Comparison of ENCODE assay signal across 27 cellular contexts in the genomic region with DNA sequence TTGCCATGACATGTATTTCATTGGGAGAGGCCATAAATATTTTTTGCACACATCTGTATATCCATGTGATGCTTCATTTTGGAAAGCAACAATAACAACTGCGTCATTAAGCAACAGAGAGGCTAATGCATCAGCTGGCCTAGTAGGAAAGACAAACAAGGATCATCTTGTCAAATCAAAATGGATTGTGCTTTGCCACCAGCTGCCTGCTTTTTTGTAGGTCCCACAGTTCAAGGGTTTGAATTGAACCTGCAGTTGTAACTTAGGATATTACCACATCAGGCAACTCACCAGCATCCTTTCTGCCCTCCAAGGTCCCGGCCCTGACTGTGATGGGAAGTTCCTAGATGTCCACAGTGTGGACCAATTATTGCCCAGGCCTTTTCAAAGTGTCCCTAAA.
"Had no signal": no experiment of that assay in that cellular context is flagged by ENCODE, and none has a peak within 500 bp of the region (broad histone marks: within the 10 kb centered on the region; RNA-seq: fewer than 3 reads in every experiment).

No MANE protein-coding gene starts in this region.

- H3K9me3 ChIP-seq: body of pancreas, pancreas, thyroid gland, upper lobe of right lung had no signal

- H3K4me1 ChIP-seq: body of pancreas, heart right ventricle, left ventricle myocardium inferior, pancreas, psoas muscle, right atrium auricular region, thyroid gland, upper lobe of right lung had no signal

- H3K36me3 ChIP-seq: heart right ventricle, left ventricle myocardium inferior, pancreas, right atrium auricular region, stomach, thyroid gland, upper lobe of right lung had no signal

- H3K4me2 ChIP-seq: smooth muscle cell had no signal

- DNase-seq: activated CD4-positive, alpha-beta T cell treated with anti-CD3 and anti-CD28 coated beads for 36 hours; activated CD4-positive, alpha-beta T cell treated with anti-CD3 and anti-CD28 coated beads, Interleukin-2, amount 50 U/mL, for 48 hours; activated CD4-positive, CD25-positive, alpha-beta regulatory T cell; activated CD8-positive, alpha-beta memory T cell treated with anti-CD3 and anti-CD28 coated beads for 24 hours; activated effector memory CD4-positive, alpha-beta T cell treated with Interleukin-2 at 50 U/mL for 16 hours; activated naive CD4-positive, alpha-beta T cell treated with Interleukin-2 at 50 U/mL for 16 hours; aorta; body of pancreas; dermis blood vessel endothelial cell; effector CD8-positive, alpha-beta T cell; erythroblast; heart right ventricle; left ventricle myocardium inferior; naive thymus-derived CD4-positive, alpha-beta T cell; nucleus accumbens; pancreas; psoas muscle; stimulated activated CD4-positive, alpha-beta T cell treated with anti-CD3 and anti-CD28 coated beads, Interleukin-1b, Interleukin-23, amount 100 ng/mL, for 48 hours; stimulated activated CD4-positive, alpha-beta T cell treated with anti-CD3 and anti-CD28 coated beads, Interleukin-4, amount 100 ng/mL, for 4 hours; stimulated activated CD8-positive, alpha-beta memory T cell treated with anti-CD3 and anti-CD28 coated beads, Interleukin-4, amount 100 ng/mL, for 48 hours; stomach; T-helper 1 cell; thyroid gland; upper lobe of right lung had no signal

- H3K4me3 ChIP-seq: body of pancreas, heart right ventricle, left ventricle myocardium inferior, pancreas, psoas muscle, right atrium auricular region, smooth muscle cell, stomach, thyroid gland, upper lobe of right lung had no signal

- H3K27me3 ChIP-seq: body of pancreas, heart right ventricle, pancreas, right atrium auricular region, stomach, thyroid gland, upper lobe of right lung had no signal

- H3K27ac ChIP-seq: body of pancreas, heart right ventricle, left ventricle myocardium inferior, pancreas, psoas muscle, right atrium auricular region, thyroid gland, upper lobe of right lung had no signal

- ATAC-seq: activated CD4-positive, alpha-beta T cell treated with anti-CD3 and anti-CD28 coated beads for 36 hours; body of pancreas; heart right ventricle; naive thymus-derived CD4-positive, alpha-beta T cell; pancreas; psoas muscle; stimulated activated memory B cell treated with anti-CD40 and anti-IgM and Interleukin-4, amounts not matched to agents 10 μg/mL and 1 μg/mL and 100 μg/mL, for 72 hours; upper lobe of right lung had no signal
